Comparison of ENCODE assay signal across 1 cellular context in the genomic region with DNA sequence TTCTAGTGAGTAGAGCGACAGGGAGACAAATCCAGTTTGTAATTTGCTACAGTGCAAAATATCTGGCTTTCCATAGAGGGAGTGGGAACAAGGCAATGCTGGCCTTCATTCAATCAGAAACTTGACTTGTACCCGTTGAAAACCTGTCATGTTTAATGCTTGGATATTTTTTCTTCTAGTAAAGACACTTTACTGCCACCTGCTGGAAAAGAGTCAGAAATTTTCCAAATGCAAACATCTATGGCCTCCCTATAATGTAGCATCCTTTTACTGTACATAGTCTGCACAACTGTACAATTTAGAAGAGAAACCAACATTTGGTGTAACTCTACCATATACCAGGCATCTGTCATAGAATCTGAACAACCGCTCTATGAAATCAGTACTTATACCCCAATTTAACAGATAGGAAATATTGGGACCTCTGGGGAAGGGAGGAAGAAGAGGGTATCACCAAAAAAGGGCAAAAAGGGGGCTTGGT.
TF ChIP-seq lines count a peak whose summit lies in the region.

No MANE protein-coding gene starts in this region.

TF ChIP-seq in GM12878, 131 proteins besides CTCF, POLR2A, EP300 and RAD21 (continued from another document):
- TF ChIP-seq TCF3 (IDR thresholded peaks at IDR 0.05; ENCODE audit: borderline replicate concordance, insufficient read depth, low read depth, low read length) (no peak), KAT2A (conservative IDR thresholded peaks at IDR 0.05; ENCODE audit: control insufficient read depth, low read depth, low read length) (no peak), MYB (IDR thresholded peaks at IDR 0.05; ENCODE audit: borderline replicate concordance, low read depth, low read length) (no peak), YY1 (IDR thresholded peaks at IDR 0.05; ENCODE audit: low read depth, low read length) (peak; percentile 24; the same call in 1 of the 2 replicates), POLR2AphosphoS2 (IDR thresholded peaks at IDR 0.05; ENCODE audit: low read depth, low read length) (no peak), GATAD2B (conservative IDR thresholded peaks at IDR 0.05; ENCODE audit: low read depth) (no peak), MTA2 (IDR thresholded peaks at IDR 0.05; ENCODE audit: low read depth) (no peak), EZH2 (IDR thresholded peaks at IDR 0.05; ENCODE audit: borderline replicate concordance, control insufficient read depth, low read depth, low read length) (no peak)
- TF ChIP-seq, protein P1, sequence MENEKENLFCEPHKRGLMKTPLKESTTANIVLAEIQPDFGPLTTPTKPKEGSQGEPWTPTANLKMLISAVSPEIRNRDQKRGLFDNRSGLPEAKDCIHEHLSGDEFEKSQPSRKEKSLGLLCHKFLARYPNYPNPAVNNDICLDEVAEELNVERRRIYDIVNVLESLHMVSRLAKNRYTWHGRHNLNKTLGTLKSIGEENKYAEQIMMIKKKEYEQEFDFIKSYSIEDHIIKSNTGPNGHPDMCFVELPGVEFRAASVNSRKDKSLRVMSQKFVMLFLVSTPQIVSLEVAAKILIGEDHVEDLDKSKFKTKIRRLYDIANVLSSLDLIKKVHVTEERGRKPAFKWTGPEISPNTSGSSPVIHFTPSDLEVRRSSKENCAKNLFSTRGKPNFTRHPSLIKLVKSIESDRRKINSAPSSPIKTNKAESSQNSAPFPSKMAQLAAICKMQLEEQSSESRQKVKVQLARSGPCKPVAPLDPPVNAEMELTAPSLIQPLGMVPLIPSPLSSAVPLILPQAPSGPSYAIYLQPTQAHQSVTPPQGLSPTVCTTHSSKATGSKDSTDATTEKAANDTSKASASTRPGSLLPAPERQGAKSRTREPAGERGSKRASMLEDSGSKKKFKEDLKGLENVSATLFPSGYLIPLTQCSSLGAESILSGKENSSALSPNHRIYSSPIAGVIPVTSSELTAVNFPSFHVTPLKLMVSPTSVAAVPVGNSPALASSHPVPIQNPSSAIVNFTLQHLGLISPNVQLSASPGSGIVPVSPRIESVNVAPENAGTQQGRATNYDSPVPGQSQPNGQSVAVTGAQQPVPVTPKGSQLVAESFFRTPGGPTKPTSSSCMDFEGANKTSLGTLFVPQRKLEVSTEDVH (IDR thresholded peaks at IDR 0.05; ENCODE audit: low read depth, partially characterized antibody): no peak
TF ChIP-seq in GM12878: peak in this region for 3.
